9 cellular contexts compared by ENCODE assay signal in genomic region chr17:45222994-45223540, GRCh38. TPM values are rescaled to one million over a fixed set of nuclear protein-coding genes. Genes with fewer than 3 reads are reported as not detected.
DNase-seq lines count a peak whose midpoint lies in the region; ATAC-seq and TF ChIP-seq lines count a peak whose summit lies in the region.
"Had no signal": no experiment of that assay in that cellular context is flagged by ENCODE, and none has a peak within 500 bp of the region (broad histone marks: within the 10 kb centered on the region; RNA-seq: fewer than 3 reads in every experiment).

No MANE protein-coding gene starts in this region.

- H3K4me3 ChIP-seq in NB4 (ENCODE audit: low read depth, low read length) (peak overlapping the region; percentile 75), neural progenitor cell (no peak overlapping the region), mesenchymal stem cell (ENCODE audit: insufficient read depth in 1 of 2, low read depth in 1 of 2, low read length in 2 of 2) (peak overlapping the region in 1 of 2 experiments; percentile 77)

- no peak overlapping the region for H2AFZ ChIP-seq in neural progenitor cell (replicated peaks)
- no peak overlapping the region for H2AFZ ChIP-seq in mesenchymal stem cell (ENCODE audit: low read depth, low read length)

- H3K9ac ChIP-seq in neural progenitor cell (no peak overlapping the region), mesenchymal stem cell (ENCODE audit: low read length) (no peak overlapping the region)

- peaks cover 7% of the 10 kb centered on the region for H3K4me1 ChIP-seq in neural progenitor cell
- H3K4me1 ChIP-seq in mesenchymal stem cell (ENCODE audit: control insufficient read depth, insufficient read depth, low read depth, low read length) = peaks cover 34% of the 10 kb centered on the region

- no peak overlapping the region for H4K8ac ChIP-seq in mesenchymal stem cell (ENCODE audit: low read length)

- CTCF ChIA-PET in Calu3 (lab: Charles Lee) = no interaction called here

- H3K4me2 ChIP-seq in neural progenitor cell = peak overlapping the region; percentile 86
- no peak overlapping the region for H3K4me2 ChIP-seq in mesenchymal stem cell (ENCODE audit: low read length, poor library complexity, severe bottlenecking)

- H2AK5ac ChIP-seq in mesenchymal stem cell (ENCODE audit: low read length, severe bottlenecking) = no peak overlapping the region

- no peak overlapping the region for H2BK15ac ChIP-seq in mesenchymal stem cell (ENCODE audit: low read depth, poor library complexity, severe bottlenecking)

- no peak overlapping the region for H4K91ac ChIP-seq in mesenchymal stem cell (ENCODE audit: low read length)

- no peak overlapping the region for H3K4ac ChIP-seq in mesenchymal stem cell (ENCODE audit: low read depth in 1 of 2, low read length in 2 of 2)

- H3K36me3 ChIP-seq in neural progenitor cell (no peaks in the 10 kb centered on the region), mesenchymal stem cell (ENCODE audit: control insufficient read depth in 1 of 2, insufficient read depth in 2 of 2, low read depth in 1 of 2, low read length in 2 of 2) (no peaks in the 10 kb centered on the region)

- TF ChIP-seq CTCF in Calu3 (IDR thresholded peaks at IDR 0.05; ENCODE audit: unreplicated experiment) (no peak), NB4 (IDR thresholded peaks at IDR 0.05; ENCODE audit: low read depth, low read length) (no peak), neural progenitor cell (IDR thresholded peaks at IDR 0.05) (no peak)

- H3K9me3 ChIP-seq in neural progenitor cell (ENCODE audit: low read depth) (no peaks in the 10 kb centered on the region), mesenchymal stem cell (ENCODE audit: control insufficient read depth, low read length) (no peaks in the 10 kb centered on the region)

- intact Hi-C loops in Calu3 (cut with micrococcal nuclease; ENCODE audit: unreplicated experiment) = no loop called here

- peaks cover 46% of the 10 kb centered on the region for H3K27me3 Mint-ChIP-seq in Calu3 (ENCODE audit: unreplicated experiment)
- H3K27me3 Mint-ChIP-seq in effector memory CD8-positive, alpha-beta T cell = no peaks in the 10 kb centered on the region
- H3K27me3 Mint-ChIP-seq in neural progenitor cell (ENCODE audit: insufficient read depth, low read depth) = peaks cover 50% of the 10 kb centered on the region

- H3F3A ChIP-seq in neural progenitor cell (ENCODE audit: low read depth) = peaks cover 13% of the 10 kb centered on the region

- WGBS in mesenchymal stem cell = 36% methylated on average over 9 of the region's 9 CpGs

- DNase-seq in Calu3 (no peak), NB4 (ENCODE audit: low read depth) (no peak), neural progenitor cell (ENCODE audit: low spot score) (no peak), mesenchymal stem cell (no peak), retina (no peak)
- DNase-seq in effector memory CD8-positive, alpha-beta T cell = no peak

- H3K18ac ChIP-seq in mesenchymal stem cell (ENCODE audit: low read depth in 1 of 2, low read length in 2 of 2) = no peak overlapping the region

- H4K20me1 ChIP-seq in neural progenitor cell (ENCODE audit: low read depth) = peaks cover 4% of the 10 kb centered on the region

- no peak for ATAC-seq in effector memory CD8-positive, alpha-beta T cell (replicated peaks)
- ATAC-seq in HG03571 (IDR thresholded peaks at IDR 0.05; ENCODE audit: unreplicated experiment) (no peak), GM21367 (IDR thresholded peaks at IDR 0.05; ENCODE audit: unreplicated experiment) (no peak)

- H3K9me3 Mint-ChIP-seq in Calu3 (ENCODE audit: low read depth, unreplicated experiment) (no peaks in the 10 kb centered on the region), neural progenitor cell (no peaks in the 10 kb centered on the region)
- H3K9me3 Mint-ChIP-seq in effector memory CD8-positive, alpha-beta T cell = no peaks in the 10 kb centered on the region

- H3K14ac ChIP-seq in mesenchymal stem cell (ENCODE audit: low read length in 2 of 2) = no peak overlapping the region

- no peak overlapping the region for H3K23ac ChIP-seq in mesenchymal stem cell (ENCODE audit: low read length in 2 of 2)

- no peaks in the 10 kb centered on the region for H3K79me1 ChIP-seq in mesenchymal stem cell (replicated peaks; ENCODE audit: low read length, poor library complexity, severe bottlenecking)

- H2BK12ac ChIP-seq in mesenchymal stem cell (ENCODE audit: low read length in 2 of 2) = no peak overlapping the region

- H3K79me2 ChIP-seq in neural progenitor cell (ENCODE audit: low read depth) = no peaks in the 10 kb centered on the region

- TF ChIP-seq POLR2A in NB4 (IDR thresholded peaks at IDR 0.05; ENCODE audit: extremely low read depth, insufficient read length) = no peak

- no peak overlapping the region for H2BK120ac ChIP-seq in mesenchymal stem cell (ENCODE audit: low read depth, low read length)

- no TSS peak for BruUV-seq in Calu3 (replicated peaks; lab: Mats Ljungman, UMichigan)

- H3K4me3 Mint-ChIP-seq in Calu3 (ENCODE audit: low read depth, unreplicated experiment) (peak overlapping the region; percentile 72), neural progenitor cell (peak overlapping the region; percentile 84)
- peak overlapping the region; percentile 97 to 98 for H3K4me3 Mint-ChIP-seq in effector memory CD8-positive, alpha-beta T cell

- H3K36me3 Mint-ChIP-seq in Calu3 (ENCODE audit: insufficient read depth, unreplicated experiment) (peaks cover 16% of the 10 kb centered on the region), neural progenitor cell (no peaks in the 10 kb centered on the region)
- peaks cover 78% of the 10 kb centered on the region for H3K36me3 Mint-ChIP-seq in effector memory CD8-positive, alpha-beta T cell (ENCODE audit: insufficient read depth)

- H2BK5ac ChIP-seq in mesenchymal stem cell (ENCODE audit: low read depth, low read length, poor library complexity, severe bottlenecking) = no peak overlapping the region

- H3K27ac ChIP-seq in neural progenitor cell (no peak overlapping the region), mesenchymal stem cell (ENCODE audit: low read length, poor library complexity, severe bottlenecking) (no peak overlapping the region)

- H3K27me3 ChIP-seq in neural progenitor cell (peaks cover 61% of the 10 kb centered on the region), mesenchymal stem cell (ENCODE audit: control insufficient read depth in 1 of 2, insufficient read depth in 1 of 2, low read length in 2 of 2) (peaks cover 18 to 27% of the 10 kb centered on the region in 2 experiments)

- H3K4me1 Mint-ChIP-seq in Calu3 (ENCODE audit: low read depth, unreplicated experiment) = peaks cover 22% of the 10 kb centered on the region
- peaks cover 69 to 73% of the 10 kb centered on the region in 2 donors for H3K4me1 Mint-ChIP-seq in effector memory CD8-positive, alpha-beta T cell (ENCODE audit: low read depth in 2 of 2)
- H3K4me1 Mint-ChIP-seq in neural progenitor cell = peaks cover 7% of the 10 kb centered on the region

- H3K27ac Mint-ChIP-seq in Calu3 (ENCODE audit: unreplicated experiment) (no peak overlapping the region), neural progenitor cell (no peak overlapping the region)
- peak overlapping the region; percentile 100 for H3K27ac Mint-ChIP-seq in effector memory CD8-positive, alpha-beta T cell

RNA-seq across cellular contexts. Expression of gene FMNL1, which starts 1.4 kb away (rescaled TPM):
- total RNA-seq in Calu3 (2022) (8.5 and 9.6 TPM in 2 replicates), neural progenitor cell (ENCODE audit: low replicate concordance) (2.0 and 2.4 TPM in 2 replicates)
- polyA plus RNA-seq in mesenchymal stem cell (2013, experiment 1 of 2) = 0.97 TPM
- polyA plus RNA-seq in mesenchymal stem cell (2013, experiment 2 of 2) = 0.99 TPM

RNA-seq across cellular contexts. Expression of gene SPATA32, which starts 38.8 kb away (rescaled TPM):
- total RNA-seq in Calu3 (2022) (0.85 and 0.88 TPM in 2 replicates), neural progenitor cell (ENCODE audit: low replicate concordance) (not detected in 2 replicates)
- polyA plus RNA-seq in mesenchymal stem cell (2013, experiment 1 of 2) = not detected
- polyA plus RNA-seq in mesenchymal stem cell (2013, experiment 2 of 2) = not detected
- total RNA-seq: SK-MEL-5 had no signal

Comparison
In these comparisons a context has a peak if more than half of its experiments do, and no peak if none do; other contexts are left out.
1. H3K27ac Mint-ChIP-seq: peak in effector memory CD8-positive, alpha-beta T cell (2 of 2); none in Calu3 (single experiment) and neural progenitor cell (single experiment).
2. Peak in every context shown above with its lines, with median percentiles within 50 percentile points of each other: H3K4me3 Mint-ChIP-seq.